In the genomic region with DNA sequence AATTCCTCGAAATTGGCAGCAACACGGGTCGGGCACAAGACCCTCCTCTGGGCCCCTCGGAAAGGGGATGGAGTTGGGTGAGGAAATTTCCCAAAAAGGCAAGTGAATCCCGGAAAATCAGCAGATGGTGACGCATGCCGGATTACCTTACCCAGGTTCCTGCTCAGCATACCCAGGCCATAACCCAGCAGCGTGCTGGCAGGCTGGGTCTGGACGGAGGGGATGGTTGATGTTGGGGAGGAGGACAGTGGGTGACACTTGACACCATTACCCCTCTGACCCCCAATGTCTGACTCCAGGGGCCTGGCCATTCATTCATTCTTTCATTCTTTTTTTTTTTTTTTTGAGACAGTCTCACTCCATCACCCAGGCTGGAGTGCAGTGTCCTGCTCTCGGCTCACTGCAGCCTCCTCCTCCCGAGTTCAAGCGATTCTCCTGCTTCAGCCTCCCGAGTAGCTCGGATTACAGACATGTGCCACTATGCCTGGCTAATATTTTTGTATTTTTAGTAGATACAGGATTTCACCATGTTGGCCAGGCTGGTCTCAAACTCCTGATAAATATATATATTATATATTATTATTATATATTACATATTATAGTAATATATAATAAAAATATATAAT, we compare ENCODE assay signal across 1 cellular context.
TF ChIP-seq lines count a peak whose summit lies in the region.

No MANE protein-coding gene starts in this region.

TF ChIP-seq in HepG2, 621 proteins besides CTCF, POLR2A, EP300 and RAD21 (continues in another document):
- TF ChIP-seq LCORL (IDR thresholded peaks at IDR 0.05), result no peak
- TF ChIP-seq LCORL (CRISPR knock-in tag; IDR thresholded peaks at IDR 0.05), result peak; percentile 72
- no peak for TF ChIP-seq RBM39 (IDR thresholded peaks at IDR 0.05; ENCODE audit: low read depth, low read length, poor library complexity, severe bottlenecking)
- TF ChIP-seq, protein P1, sequence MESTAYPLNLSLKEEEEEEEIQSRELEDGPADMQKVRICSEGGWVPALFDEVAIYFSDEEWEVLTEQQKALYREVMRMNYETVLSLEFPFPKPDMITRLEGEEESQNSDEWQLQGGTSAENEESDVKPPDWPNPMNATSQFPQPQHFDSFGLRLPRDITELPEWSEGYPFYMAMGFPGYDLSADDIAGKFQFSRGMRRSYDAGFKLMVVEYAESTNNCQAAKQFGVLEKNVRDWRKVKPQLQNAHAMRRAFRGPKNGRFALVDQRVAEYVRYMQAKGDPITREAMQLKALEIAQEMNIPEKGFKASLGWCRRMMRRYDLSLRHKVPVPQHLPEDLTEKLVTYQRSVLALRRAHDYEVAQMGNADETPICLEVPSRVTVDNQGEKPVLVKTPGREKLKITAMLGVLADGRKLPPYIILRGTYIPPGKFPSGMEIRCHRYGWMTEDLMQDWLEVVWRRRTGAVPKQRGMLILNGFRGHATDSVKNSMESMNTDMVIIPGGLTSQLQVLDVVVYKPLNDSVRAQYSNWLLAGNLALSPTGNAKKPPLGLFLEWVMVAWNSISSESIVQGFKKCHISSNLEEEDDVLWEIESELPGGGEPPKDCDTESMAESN (CRISPR knock-in tag; conservative IDR thresholded peaks at IDR 0.05), result no peak
- TF ChIP-seq, protein P2, sequence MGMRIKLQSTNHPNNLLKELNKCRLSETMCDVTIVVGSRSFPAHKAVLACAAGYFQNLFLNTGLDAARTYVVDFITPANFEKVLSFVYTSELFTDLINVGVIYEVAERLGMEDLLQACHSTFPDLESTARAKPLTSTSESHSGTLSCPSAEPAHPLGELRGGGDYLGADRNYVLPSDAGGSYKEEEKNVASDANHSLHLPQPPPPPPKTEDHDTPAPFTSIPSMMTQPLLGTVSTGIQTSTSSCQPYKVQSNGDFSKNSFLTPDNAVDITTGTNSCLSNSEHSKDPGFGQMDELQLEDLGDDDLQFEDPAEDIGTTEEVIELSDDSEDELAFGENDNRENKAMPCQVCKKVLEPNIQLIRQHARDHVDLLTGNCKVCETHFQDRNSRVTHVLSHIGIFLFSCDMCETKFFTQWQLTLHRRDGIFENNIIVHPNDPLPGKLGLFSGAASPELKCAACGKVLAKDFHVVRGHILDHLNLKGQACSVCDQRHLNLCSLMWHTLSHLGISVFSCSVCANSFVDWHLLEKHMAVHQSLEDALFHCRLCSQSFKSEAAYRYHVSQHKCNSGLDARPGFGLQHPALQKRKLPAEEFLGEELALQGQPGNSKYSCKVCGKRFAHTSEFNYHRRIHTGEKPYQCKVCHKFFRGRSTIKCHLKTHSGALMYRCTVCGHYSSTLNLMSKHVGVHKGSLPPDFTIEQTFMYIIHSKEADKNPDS (CRISPR knock-in tag; IDR thresholded peaks at IDR 0.05), result 0 out of 2 replicates have a peak, but pooled peaks have one; percentile 52
- TF ChIP-seq, protein P3, sequence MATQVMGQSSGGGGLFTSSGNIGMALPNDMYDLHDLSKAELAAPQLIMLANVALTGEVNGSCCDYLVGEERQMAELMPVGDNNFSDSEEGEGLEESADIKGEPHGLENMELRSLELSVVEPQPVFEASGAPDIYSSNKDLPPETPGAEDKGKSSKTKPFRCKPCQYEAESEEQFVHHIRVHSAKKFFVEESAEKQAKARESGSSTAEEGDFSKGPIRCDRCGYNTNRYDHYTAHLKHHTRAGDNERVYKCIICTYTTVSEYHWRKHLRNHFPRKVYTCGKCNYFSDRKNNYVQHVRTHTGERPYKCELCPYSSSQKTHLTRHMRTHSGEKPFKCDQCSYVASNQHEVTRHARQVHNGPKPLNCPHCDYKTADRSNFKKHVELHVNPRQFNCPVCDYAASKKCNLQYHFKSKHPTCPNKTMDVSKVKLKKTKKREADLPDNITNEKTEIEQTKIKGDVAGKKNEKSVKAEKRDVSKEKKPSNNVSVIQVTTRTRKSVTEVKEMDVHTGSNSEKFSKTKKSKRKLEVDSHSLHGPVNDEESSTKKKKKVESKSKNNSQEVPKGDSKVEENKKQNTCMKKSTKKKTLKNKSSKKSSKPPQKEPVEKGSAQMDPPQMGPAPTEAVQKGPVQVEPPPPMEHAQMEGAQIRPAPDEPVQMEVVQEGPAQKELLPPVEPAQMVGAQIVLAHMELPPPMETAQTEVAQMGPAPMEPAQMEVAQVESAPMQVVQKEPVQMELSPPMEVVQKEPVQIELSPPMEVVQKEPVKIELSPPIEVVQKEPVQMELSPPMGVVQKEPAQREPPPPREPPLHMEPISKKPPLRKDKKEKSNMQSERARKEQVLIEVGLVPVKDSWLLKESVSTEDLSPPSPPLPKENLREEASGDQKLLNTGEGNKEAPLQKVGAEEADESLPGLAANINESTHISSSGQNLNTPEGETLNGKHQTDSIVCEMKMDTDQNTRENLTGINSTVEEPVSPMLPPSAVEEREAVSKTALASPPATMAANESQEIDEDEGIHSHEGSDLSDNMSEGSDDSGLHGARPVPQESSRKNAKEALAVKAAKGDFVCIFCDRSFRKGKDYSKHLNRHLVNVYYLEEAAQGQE (IDR thresholded peaks at IDR 0.05; ENCODE audit: borderline replicate concordance in 1 of 2, low read depth in 1 of 2, low read length in 2 of 2), result no peak
- TF ChIP-seq, protein P4, sequence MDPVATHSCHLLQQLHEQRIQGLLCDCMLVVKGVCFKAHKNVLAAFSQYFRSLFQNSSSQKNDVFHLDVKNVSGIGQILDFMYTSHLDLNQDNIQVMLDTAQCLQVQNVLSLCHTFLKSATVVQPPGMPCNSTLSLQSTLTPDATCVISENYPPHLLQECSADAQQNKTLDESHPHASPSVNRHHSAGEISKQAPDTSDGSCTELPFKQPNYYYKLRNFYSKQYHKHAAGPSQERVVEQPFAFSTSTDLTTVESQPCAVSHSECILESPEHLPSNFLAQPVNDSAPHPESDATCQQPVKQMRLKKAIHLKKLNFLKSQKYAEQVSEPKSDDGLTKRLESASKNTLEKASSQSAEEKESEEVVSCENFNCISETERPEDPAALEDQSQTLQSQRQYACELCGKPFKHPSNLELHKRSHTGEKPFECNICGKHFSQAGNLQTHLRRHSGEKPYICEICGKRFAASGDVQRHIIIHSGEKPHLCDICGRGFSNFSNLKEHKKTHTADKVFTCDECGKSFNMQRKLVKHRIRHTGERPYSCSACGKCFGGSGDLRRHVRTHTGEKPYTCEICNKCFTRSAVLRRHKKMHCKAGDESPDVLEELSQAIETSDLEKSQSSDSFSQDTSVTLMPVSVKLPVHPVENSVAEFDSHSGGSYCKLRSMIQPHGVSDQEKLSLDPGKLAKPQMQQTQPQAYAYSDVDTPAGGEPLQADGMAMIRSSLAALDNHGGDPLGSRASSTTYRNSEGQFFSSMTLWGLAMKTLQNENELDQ (CRISPR knock-in tag; IDR thresholded peaks at IDR 0.05; ENCODE audit: borderline replicate concordance), result no peak
- TF ChIP-seq ZNF562 (CRISPR knock-in tag; IDR thresholded peaks at IDR 0.05; ENCODE audit: borderline replicate concordance), result no peak
- no peak for TF ChIP-seq ZNF709 (CRISPR knock-in tag; IDR thresholded peaks at IDR 0.05)
- TF ChIP-seq, protein P5, sequence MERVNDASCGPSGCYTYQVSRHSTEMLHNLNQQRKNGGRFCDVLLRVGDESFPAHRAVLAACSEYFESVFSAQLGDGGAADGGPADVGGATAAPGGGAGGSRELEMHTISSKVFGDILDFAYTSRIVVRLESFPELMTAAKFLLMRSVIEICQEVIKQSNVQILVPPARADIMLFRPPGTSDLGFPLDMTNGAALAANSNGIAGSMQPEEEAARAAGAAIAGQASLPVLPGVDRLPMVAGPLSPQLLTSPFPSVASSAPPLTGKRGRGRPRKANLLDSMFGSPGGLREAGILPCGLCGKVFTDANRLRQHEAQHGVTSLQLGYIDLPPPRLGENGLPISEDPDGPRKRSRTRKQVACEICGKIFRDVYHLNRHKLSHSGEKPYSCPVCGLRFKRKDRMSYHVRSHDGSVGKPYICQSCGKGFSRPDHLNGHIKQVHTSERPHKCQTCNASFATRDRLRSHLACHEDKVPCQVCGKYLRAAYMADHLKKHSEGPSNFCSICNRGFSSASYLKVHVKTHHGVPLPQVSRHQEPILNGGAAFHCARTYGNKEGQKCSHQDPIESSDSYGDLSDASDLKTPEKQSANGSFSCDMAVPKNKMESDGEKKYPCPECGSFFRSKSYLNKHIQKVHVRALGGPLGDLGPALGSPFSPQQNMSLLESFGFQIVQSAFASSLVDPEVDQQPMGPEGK (CRISPR knock-in tag; IDR thresholded peaks at IDR 0.05), result no peak
- TF ChIP-seq MED13 (CRISPR knock-in tag; IDR thresholded peaks at IDR 0.05), result no peak
- TF ChIP-seq NFE2L1 (CRISPR knock-in tag; IDR thresholded peaks at IDR 0.05; ENCODE audit: borderline replicate concordance), result no peak
- TF ChIP-seq ZNF841 (CRISPR knock-in tag; IDR thresholded peaks at IDR 0.05; ENCODE audit: borderline replicate concordance), result no peak
- no peak for TF ChIP-seq ZNF776 (CRISPR knock-in tag; IDR thresholded peaks at IDR 0.05)
- no peak for TF ChIP-seq EED (CRISPR knock-in tag; IDR thresholded peaks at IDR 0.05)
- TF ChIP-seq, protein P6, sequence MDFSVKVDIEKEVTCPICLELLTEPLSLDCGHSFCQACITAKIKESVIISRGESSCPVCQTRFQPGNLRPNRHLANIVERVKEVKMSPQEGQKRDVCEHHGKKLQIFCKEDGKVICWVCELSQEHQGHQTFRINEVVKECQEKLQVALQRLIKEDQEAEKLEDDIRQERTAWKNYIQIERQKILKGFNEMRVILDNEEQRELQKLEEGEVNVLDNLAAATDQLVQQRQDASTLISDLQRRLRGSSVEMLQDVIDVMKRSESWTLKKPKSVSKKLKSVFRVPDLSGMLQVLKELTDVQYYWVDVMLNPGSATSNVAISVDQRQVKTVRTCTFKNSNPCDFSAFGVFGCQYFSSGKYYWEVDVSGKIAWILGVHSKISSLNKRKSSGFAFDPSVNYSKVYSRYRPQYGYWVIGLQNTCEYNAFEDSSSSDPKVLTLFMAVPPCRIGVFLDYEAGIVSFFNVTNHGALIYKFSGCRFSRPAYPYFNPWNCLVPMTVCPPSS (IDR thresholded peaks at IDR 0.05), result no peak
- TF ChIP-seq, protein P7, sequence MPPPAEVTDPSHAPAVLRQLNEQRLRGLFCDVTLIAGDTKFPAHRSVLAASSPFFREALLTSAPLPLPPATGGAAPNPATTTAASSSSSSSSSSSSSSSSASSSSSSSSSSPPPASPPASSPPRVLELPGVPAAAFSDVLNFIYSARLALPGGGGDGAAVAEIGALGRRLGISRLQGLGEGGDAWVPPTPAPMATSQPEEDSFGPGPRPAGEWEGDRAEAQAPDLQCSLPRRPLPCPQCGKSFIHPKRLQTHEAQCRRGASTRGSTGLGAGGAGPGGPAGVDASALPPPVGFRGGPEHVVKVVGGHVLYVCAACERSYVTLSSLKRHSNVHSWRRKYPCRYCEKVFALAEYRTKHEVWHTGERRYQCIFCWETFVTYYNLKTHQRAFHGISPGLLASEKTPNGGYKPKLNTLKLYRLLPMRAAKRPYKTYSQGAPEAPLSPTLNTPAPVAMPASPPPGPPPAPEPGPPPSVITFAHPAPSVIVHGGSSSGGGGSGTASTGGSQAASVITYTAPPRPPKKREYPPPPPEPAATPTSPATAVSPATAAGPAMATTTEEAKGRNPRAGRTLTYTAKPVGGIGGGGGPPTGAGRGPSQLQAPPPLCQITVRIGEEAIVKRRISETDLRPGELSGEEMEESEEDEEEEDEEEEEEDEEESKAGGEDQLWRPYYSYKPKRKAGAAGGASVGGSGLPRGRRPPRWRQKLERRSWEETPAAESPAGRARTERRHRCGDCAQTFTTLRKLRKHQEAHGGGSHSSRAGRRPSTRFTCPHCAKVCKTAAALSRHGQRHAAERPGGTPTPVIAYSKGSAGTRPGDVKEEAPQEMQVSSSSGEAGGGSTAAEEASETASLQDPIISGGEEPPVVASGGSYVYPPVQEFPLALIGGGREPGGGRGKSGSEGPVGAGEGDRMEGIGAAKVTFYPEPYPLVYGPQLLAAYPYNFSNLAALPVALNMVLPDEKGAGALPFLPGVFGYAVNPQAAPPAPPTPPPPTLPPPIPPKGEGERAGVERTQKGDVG (CRISPR knock-in tag; IDR thresholded peaks at IDR 0.05; ENCODE audit: borderline replicate concordance), result no peak
- TF ChIP-seq SAP130 (CRISPR knock-in tag; IDR thresholded peaks at IDR 0.05; ENCODE audit: low read depth), result 0 out of 2 replicates have a peak, but pooled peaks have one; percentile 5
- no peak for TF ChIP-seq SRY (CRISPR knock-in tag; IDR thresholded peaks at IDR 0.05)
- TF ChIP-seq, protein P8, sequence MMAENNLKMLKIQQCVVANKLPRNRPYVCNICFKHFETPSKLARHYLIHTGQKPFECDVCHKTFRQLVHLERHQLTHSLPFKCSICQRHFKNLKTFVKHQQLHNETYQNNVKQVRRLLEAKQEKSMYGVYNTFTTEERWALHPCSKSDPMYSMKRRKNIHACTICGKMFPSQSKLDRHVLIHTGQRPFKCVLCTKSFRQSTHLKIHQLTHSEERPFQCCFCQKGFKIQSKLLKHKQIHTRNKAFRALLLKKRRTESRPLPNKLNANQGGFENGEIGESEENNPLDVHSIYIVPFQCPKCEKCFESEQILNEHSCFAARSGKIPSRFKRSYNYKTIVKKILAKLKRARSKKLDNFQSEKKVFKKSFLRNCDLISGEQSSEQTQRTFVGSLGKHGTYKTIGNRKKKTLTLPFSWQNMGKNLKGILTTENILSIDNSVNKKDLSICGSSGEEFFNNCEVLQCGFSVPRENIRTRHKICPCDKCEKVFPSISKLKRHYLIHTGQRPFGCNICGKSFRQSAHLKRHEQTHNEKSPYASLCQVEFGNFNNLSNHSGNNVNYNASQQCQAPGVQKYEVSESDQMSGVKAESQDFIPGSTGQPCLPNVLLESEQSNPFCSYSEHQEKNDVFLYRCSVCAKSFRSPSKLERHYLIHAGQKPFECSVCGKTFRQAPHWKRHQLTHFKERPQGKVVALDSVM (CRISPR knock-in tag; IDR thresholded peaks at IDR 0.05), result peak; percentile 87
- TF ChIP-seq ZNF10 (CRISPR knock-in tag; IDR thresholded peaks at IDR 0.05; ENCODE audit: borderline replicate concordance, low read depth), result no peak
- TF ChIP-seq HNRNPUL1 (IDR thresholded peaks at IDR 0.05; ENCODE audit: low read depth, low read length), result no peak
- TF ChIP-seq, protein P9, sequence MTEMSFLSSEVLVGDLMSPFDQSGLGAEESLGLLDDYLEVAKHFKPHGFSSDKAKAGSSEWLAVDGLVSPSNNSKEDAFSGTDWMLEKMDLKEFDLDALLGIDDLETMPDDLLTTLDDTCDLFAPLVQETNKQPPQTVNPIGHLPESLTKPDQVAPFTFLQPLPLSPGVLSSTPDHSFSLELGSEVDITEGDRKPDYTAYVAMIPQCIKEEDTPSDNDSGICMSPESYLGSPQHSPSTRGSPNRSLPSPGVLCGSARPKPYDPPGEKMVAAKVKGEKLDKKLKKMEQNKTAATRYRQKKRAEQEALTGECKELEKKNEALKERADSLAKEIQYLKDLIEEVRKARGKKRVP (CRISPR knock-in tag; IDR thresholded peaks at IDR 0.05), result no peak
- no peak for TF ChIP-seq CENPX (CRISPR knock-in tag; IDR thresholded peaks at IDR 0.05)
- TF ChIP-seq, protein P10, sequence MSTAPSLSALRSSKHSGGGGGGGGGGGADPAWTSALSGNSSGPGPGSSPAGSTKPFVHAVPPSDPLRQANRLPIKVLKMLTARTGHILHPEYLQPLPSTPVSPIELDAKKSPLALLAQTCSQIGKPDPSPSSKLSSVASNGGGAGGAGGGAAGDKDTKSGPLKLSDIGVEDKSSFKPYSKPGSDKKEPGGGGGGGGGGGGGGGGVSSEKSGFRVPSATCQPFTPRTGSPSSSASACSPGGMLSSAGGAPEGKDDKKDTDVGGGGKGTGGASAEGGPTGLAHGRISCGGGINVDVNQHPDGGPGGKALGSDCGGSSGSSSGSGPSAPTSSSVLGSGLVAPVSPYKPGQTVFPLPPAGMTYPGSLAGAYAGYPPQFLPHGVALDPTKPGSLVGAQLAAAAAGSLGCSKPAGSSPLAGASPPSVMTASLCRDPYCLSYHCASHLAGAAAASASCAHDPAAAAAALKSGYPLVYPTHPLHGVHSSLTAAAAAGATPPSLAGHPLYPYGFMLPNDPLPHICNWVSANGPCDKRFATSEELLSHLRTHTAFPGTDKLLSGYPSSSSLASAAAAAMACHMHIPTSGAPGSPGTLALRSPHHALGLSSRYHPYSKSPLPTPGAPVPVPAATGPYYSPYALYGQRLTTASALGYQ (CRISPR knock-in tag; IDR thresholded peaks at IDR 0.05), result no peak
- TF ChIP-seq HCFC1 (IDR thresholded peaks at IDR 0.05; ENCODE audit: low read depth, low read length), result no peak
- no peak for TF ChIP-seq SMYD3 (CRISPR knock-in tag; IDR thresholded peaks at IDR 0.05)
- no peak for TF ChIP-seq ZNF331 (CRISPR knock-in tag; IDR thresholded peaks at IDR 0.05)
- TF ChIP-seq RARA (CRISPR knock-in tag; IDR thresholded peaks at IDR 0.05), result no peak
- no peak for TF ChIP-seq ZNF703 (CRISPR knock-in tag; IDR thresholded peaks at IDR 0.05; ENCODE audit: borderline replicate concordance)
- TF ChIP-seq TBX2 (CRISPR knock-in tag; IDR thresholded peaks at IDR 0.05; ENCODE audit: borderline replicate concordance), result no peak
